ENCODE assay signal across 9 cellular contexts in the genomic region with DNA sequence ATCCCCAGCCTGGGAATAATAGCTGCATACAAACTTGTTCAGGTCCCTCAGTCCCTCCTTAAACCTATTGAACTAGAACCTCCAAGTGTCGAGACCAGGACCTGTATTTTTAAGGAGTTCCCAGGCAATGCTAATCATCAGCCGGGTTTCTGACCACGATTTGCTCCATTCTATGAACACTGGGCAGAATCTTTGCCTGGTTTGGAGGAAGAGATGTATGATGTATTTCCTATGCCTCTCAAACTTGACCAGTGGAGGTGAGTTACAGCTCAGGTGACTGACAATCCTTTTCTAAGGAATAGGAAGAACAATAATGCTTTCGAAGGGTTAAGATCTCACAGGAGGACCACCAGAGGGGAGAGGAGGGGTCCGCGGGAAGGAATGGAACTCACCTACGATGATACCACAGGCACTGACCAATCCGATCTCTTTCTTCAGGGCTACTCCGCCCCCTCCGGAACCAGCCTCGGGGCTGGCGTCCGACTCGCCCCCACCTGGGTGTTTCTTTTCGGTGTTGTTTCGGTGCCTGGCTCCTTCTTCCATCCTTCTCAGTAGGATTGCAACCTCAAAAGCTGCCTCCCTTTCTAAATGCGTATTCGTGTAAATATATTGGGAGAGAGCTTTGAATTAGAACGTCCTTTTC. TPM values are rescaled to one million over a fixed set of nuclear protein-coding genes. Genes with fewer than 3 reads are reported as not detected.
A peak's percentile ranks its signal among the peaks of the same experiment; 100 is the strongest.
DNase-seq lines count a peak whose midpoint lies in the region; ATAC-seq and TF ChIP-seq lines count a peak whose summit lies in the region.
"Had no signal": no experiment of that assay in that cellular context is flagged by ENCODE, and none has a peak within 500 bp of the region (broad histone marks: within the 10 kb centered on the region; RNA-seq: fewer than 3 reads in every experiment).

No MANE protein-coding gene starts in this region.

- no peaks in the 10 kb centered on the region for H3K27me3 ChIP-seq in H7 (ENCODE audit: control insufficient read depth, insufficient read depth, low read length)
- H3K27me3 ChIP-seq in liver (ENCODE audit: control insufficient read depth in 4 of 4, insufficient read depth in 4 of 4, low read length in 3 of 4), result peaks cover 0 to 7% (median 0%) of the 10 kb centered on the region in 4 donors

- no peaks in the 10 kb centered on the region for H3K9me3 ChIP-seq in liver (ENCODE audit: control insufficient read depth in 4 of 4, low read length in 3 of 4)

- H3K36me3 ChIP-seq in H7 (replicated peaks; ENCODE audit: control insufficient read depth, insufficient read depth, low read length), result no peaks in the 10 kb centered on the region
- H3K36me3 ChIP-seq in liver (ENCODE audit: control insufficient read depth in 4 of 4, insufficient read depth in 3 of 4, low read depth in 1 of 4, low read length in 3 of 4), result no peaks in the 10 kb centered on the region

- peak; percentile 58 for ATAC-seq in SK-N-SH treated with all-trans-retinoic acid at 6 μM for 48 hours
- ATAC-seq in GM18909 (IDR thresholded peaks at IDR 0.05; ENCODE audit: poor library complexity, unreplicated experiment), result no peak
- ATAC-seq in GM18505 (IDR thresholded peaks at IDR 0.05; ENCODE audit: unreplicated experiment), result no peak

- TF ChIP-seq CTCF in choroid plexus epithelial cell (conservative IDR thresholded peaks at IDR 0.05; ENCODE audit: low read depth, low read length) (no peak), liver (IDR thresholded peaks at IDR 0.05; ENCODE audit: low read depth, low read length, missing input control) (no peak)

- H3K4me3 ChIP-seq in H7 (ENCODE audit: insufficient read depth, low read depth, low read length) (peak overlapping the region; percentile 48), choroid plexus epithelial cell (ENCODE audit: low read depth, low read length) (peak overlapping the region; percentile 50), liver (ENCODE audit: low read depth in 1 of 3, low read length in 3 of 3) (peak overlapping the region; percentile 54 to 64 (median 56))

- peak overlapping the region; percentile 4 to 39 for H3K9ac ChIP-seq in liver (ENCODE audit: low read depth in 1 of 2, low read length in 2 of 2)

- TF ChIP-seq RAD21 in liver (IDR thresholded peaks at IDR 0.05), result no peak

- H3K27ac ChIP-seq in liver (ENCODE audit: low read depth in 1 of 2, low read length in 2 of 2), result peak overlapping the region in 1 of 2 donors; percentile 50

- DNase-seq in H7 (peak; percentile 90), choroid plexus epithelial cell (ENCODE audit: low read depth) (no peak), A172 (ENCODE audit: low spot score) (no peak)
- peak in 2 of 3 donors; percentile 6 to 33 for DNase-seq in stimulated activated CD4-positive, alpha-beta T cell treated with anti-CD3 and anti-CD28 coated beads, TNF-alpha, amount 100 ng/mL, for 48 hours (ENCODE audit: low read depth in 3 of 3)

- H3K4me1 ChIP-seq in liver (ENCODE audit: control insufficient read depth in 4 of 4, insufficient read depth in 4 of 4, low read length in 3 of 4), result peaks cover 0 to 13% (median 11%) of the 10 kb centered on the region in 4 donors

- 2% methylated on average over 19 of the region's 19 CpGs for WGBS in liver

- TF ChIP-seq POLR2A in GM18505 (IDR thresholded peaks at IDR 0.05; ENCODE audit: borderline replicate concordance, extremely low read depth, insufficient read depth, insufficient read length), result no peak

TF ChIP-seq in SK-N-SH treated with all-trans-retinoic acid at 6 μM for 48 hours, 23 proteins besides CTCF, POLR2A, EP300 and RAD21:
- TF ChIP-seq ZNF8 (CRISPR knock-in tag; IDR thresholded peaks at IDR 0.05), result no peak
TF ChIP-seq in SK-N-SH treated with all-trans-retinoic acid at 6 μM for 48 hours: peak in this region for 0.

TF ChIP-seq in liver, 16 proteins besides CTCF, POLR2A, EP300 and RAD21:
- no peak for TF ChIP-seq TAF1 (conservative IDR thresholded peaks at IDR 0.05)
- no peak for TF ChIP-seq GABPA (IDR thresholded peaks at IDR 0.05 in 1 of 2, conservative IDR thresholded peaks at IDR 0.05 in 1 of 2)

RNA-seq across cellular contexts. Expression of a gene that starts 1.0 kb away (rescaled TPM):
- 66.7 and 79.1 TPM in 2 replicates for total RNA-seq in H7 (2014; rRNA removed; shearing (Covaris generic))
- total RNA-seq in liver, result 1 to 10 TPM; 4.5 to 9.8 TPM
- polyA plus RNA-seq in liver, result 1 to 10 TPM; 2.6 to 6.2 TPM
- 1.5 and 2.5 TPM in 2 replicates for total RNA-seq in A172 (2014; rRNA removed; shearing (Covaris generic))

RNA-seq across cellular contexts. Expression of a gene that starts 55.2 kb away (rescaled TPM):
- total RNA-seq in H7 (2014; rRNA removed; shearing (Covaris generic)), result 0.24 TPM in 1 of 2 replicates, not detected in the other
- under 1 TPM; 0.17 to 0.51 TPM for total RNA-seq in liver
- under 1 TPM in 1 of 2 donors, not detected in 1; 0.06 TPM for polyA plus RNA-seq in liver
- total RNA-seq in A172 (2014; rRNA removed; shearing (Covaris generic)), result not detected in 2 replicates
- total RNA-seq: LHCN-M2 had no signal

Comparison
In these comparisons a context has a peak if more than half of its experiments do, and no peak if none do; other contexts are left out.
1. DNase-seq: peak in H7 (single experiment) and stimulated activated CD4-positive, alpha-beta T cell treated with anti-CD3 and anti-CD28 coated beads, TNF-alpha, amount 100 ng/mL, for 48 hours (2 of 3); none in choroid plexus epithelial cell (single experiment) and A172 (single experiment).
2. Peak in every context shown above with its lines, with median percentiles within 50 percentile points of each other: H3K4me3 ChIP-seq.